In the genomic region with DNA sequence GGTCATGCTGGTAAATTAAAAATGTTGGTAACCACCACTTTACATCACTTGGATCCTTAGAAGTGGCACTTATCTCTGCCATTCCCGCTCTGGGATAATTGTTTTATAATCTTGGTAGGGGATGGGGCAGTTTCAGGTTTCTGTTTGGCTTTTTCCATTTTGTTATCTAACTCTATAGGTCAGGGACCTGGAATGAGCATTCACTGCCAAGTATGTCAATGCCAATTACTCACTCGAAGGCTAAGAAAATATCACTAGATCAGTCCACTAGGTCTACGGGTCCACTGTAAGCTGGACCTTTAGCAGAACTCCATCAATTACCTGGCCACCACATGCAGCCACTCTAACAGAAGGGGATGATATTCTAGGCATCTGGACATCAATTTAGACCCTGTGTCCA, we compare ENCODE assay signal across 22 cellular contexts. TPM values are rescaled to one million over a fixed set of nuclear protein-coding genes. Genes with fewer than 3 reads are reported as not detected.
DNase-seq lines count a peak whose midpoint lies in the region; ATAC-seq and TF ChIP-seq lines count a peak whose summit lies in the region.
"Had no signal": no experiment of that assay in that cellular context is flagged by ENCODE, and none has a peak within 500 bp of the region (broad histone marks: within the 10 kb centered on the region; RNA-seq: fewer than 3 reads in every experiment).

No MANE protein-coding gene starts in this region.

- peaks cover 28% of the 10 kb centered on the region for H3K4me1 Mint-ChIP-seq in neural crest cell

- POLR2A ChIA-PET in IMR-90 (lab: Charles Lee; ENCODE audit: unreplicated experiment), result no interaction called here

- no peak overlapping the region for H4K5ac ChIP-seq in IMR-90 (ENCODE audit: low read depth, low read length)

- no peak overlapping the region for H3K14ac ChIP-seq in IMR-90 (replicated peaks; ENCODE audit: low read depth, low read length)

- WGBS in IMR-90 (ENCODE audit: extremely low coverage in 2 of 2, insufficient read length in 1 of 2), 2 experiments, result no CpG with 5 or more reads among the region's 3 CpGs
- 58% methylated on average over 3 of the region's 3 CpGs for WGBS in hepatocyte (ENCODE audit: low lambda C conversion rate, missing lambda C conversion rate)

- peak; percentile 28 for DNase-seq in AG08396 (ENCODE audit: low spot score)
- peak; percentile 34 for DNase-seq in IMR-90
- no peak for DNase-seq in neural crest cell (ENCODE audit: low read depth, low spot score)
- DNase-seq in hepatocyte (ENCODE audit: low spot score), result no peak
- no peak for DNase-seq in NCI-H1105 (lab: John Stamatoyannopoulos, UW)
- DNase-seq: AML-193; CD4-positive, alpha-beta T cell; GF-D8; GM23248; H7; KG1; MG63; NCI-H2081; NCI-H446; NCI-H524 treated with DMSO at 0.1 percent for 48 hours; NCI-H774; PC-3; T-cell had no signal

- no peak for TF ChIP-seq RAD21 in IMR-90 (IDR thresholded peaks at IDR 0.05; ENCODE audit: low read length)

- H3K18ac ChIP-seq in IMR-90 (ENCODE audit: low read depth, low read length), result no peak overlapping the region

- H3K4me1 ChIP-seq in IMR-90 (ENCODE audit: control insufficient read depth, insufficient read depth, low read length) (peaks cover 24% of the 10 kb centered on the region), hepatocyte (ENCODE audit: insufficient read depth) (peaks cover 9% of the 10 kb centered on the region)

- H2BK15ac ChIP-seq in IMR-90 (ENCODE audit: low read depth, low read length), result no peak overlapping the region

- no peak overlapping the region for H3K27ac ChIP-seq in IMR-90 (ENCODE audit: insufficient read depth, low read length)
- H3K27ac ChIP-seq in angular gyrus (ENCODE audit: low read depth, low read length), result peak overlapping the region; percentile 14
- no peak overlapping the region for H3K27ac ChIP-seq in hepatocyte
- H3K27ac ChIP-seq: BLaER1 treated with 17β-estradiol and CSF1 and Interleukin-3, amounts not matched to agents 10 nM and 100 nM had no signal

- H3K4me3 ChIP-seq in IMR-90 (ENCODE audit: insufficient read depth, low read depth, low read length), result no peak overlapping the region
- H3K4me3 ChIP-seq in hepatocyte, result no peak overlapping the region
- H3K4me3 ChIP-seq: BLaER1 treated with 17β-estradiol and CSF1 and Interleukin-3, amounts not matched to agents 10 nM and 100 nM; GM23248; MG63 had no signal

- peaks cover 30% of the 10 kb centered on the region for H3K36me3 Mint-ChIP-seq in neural crest cell (ENCODE audit: low read depth)

- H3K36me3 ChIP-seq in IMR-90 (ENCODE audit: control insufficient read depth, insufficient read depth, low read length) (no peaks in the 10 kb centered on the region), hepatocyte (replicated peaks; ENCODE audit: insufficient read depth, low read depth) (no peaks in the 10 kb centered on the region)

- TF ChIP-seq CTCF in IMR-90 (conservative IDR thresholded peaks at IDR 0.05; ENCODE audit: low read depth, low read length) (no peak), neural crest cell (conservative IDR thresholded peaks at IDR 0.05) (no peak), hepatocyte (IDR thresholded peaks at IDR 0.05; ENCODE audit: poor library complexity) (no peak)

- no peak overlapping the region for H4K8ac ChIP-seq in IMR-90 (ENCODE audit: low read depth in 2 of 2, low read length in 2 of 2)

- H2AFZ ChIP-seq in IMR-90 (replicated peaks; ENCODE audit: low read length, poor library complexity) (no peak overlapping the region), hepatocyte (no peak overlapping the region)
- H2AFZ ChIP-seq: GM23248 had no signal

- peak overlapping the region; percentile 41 for H3K4me3 Mint-ChIP-seq in neural crest cell
- H3K4me3 Mint-ChIP-seq: CD4-positive, alpha-beta T cell; T-cell had no signal

- no peak overlapping the region for H3K4me2 ChIP-seq in IMR-90 (ENCODE audit: low read depth, low read length)
- H3K4me2 ChIP-seq in hepatocyte, result no peak overlapping the region

- H3K27me3 ChIP-seq in IMR-90 (ENCODE audit: control insufficient read depth, insufficient read depth, low read length) (no peaks in the 10 kb centered on the region), hepatocyte (no peaks in the 10 kb centered on the region)
- H3K27me3 ChIP-seq: BLaER1 treated with 17β-estradiol and CSF1 and Interleukin-3, amounts not matched to agents 10 nM and 100 nM; MG63 had no signal

- no peak overlapping the region for H2BK20ac ChIP-seq in IMR-90 (ENCODE audit: low read depth, low read length)

- no peaks in the 10 kb centered on the region; the same call in 1 of the 2 replicates for H4K20me1 ChIP-seq in IMR-90 (ENCODE audit: insufficient read depth, low read length)
- no peaks in the 10 kb centered on the region for H4K20me1 ChIP-seq in hepatocyte (ENCODE audit: insufficient read depth, poor library complexity, severe bottlenecking)

- ATAC-seq in IMR-90 (ENCODE audit: low read depth) (no peak), GM19023 (IDR thresholded peaks at IDR 0.05; ENCODE audit: unreplicated experiment) (no peak), GM21367 (IDR thresholded peaks at IDR 0.05; ENCODE audit: unreplicated experiment) (no peak)
- ATAC-seq: PC-3, T-cell had no signal

- H3K9me3 ChIP-seq in IMR-90 (ENCODE audit: control insufficient read depth, insufficient read depth, low read length) (peaks cover 3% of the 10 kb centered on the region; the same call in 1 of the 2 replicates), hepatocyte (ENCODE audit: low read depth) (peaks cover under 1% of the 10 kb centered on the region)

- no peak overlapping the region for H4K91ac ChIP-seq in IMR-90 (ENCODE audit: insufficient read depth, low read depth, low read length)

- H3K9me1 ChIP-seq in IMR-90 (ENCODE audit: insufficient read depth, low read length), result peaks cover 17% of the 10 kb centered on the region

- peaks cover 23 to 77% of the 10 kb centered on the region in 2 experiments for H3K79me1 ChIP-seq in IMR-90 (ENCODE audit: low read depth in 1 of 2, low read length in 2 of 2)

- H2BK120ac ChIP-seq in IMR-90 (ENCODE audit: low read depth, low read length), result no peak overlapping the region

- in situ Hi-C loops in IMR-90 (cut with MboI; ENCODE audit: low sequenced_read_pairs), result no loop called here

- H3K9me3 Mint-ChIP-seq in neural crest cell, result peaks cover 4% of the 10 kb centered on the region
- H3K9me3 Mint-ChIP-seq: CD4-positive, alpha-beta T cell had no signal

- H3K56ac ChIP-seq in IMR-90 (ENCODE audit: extremely low read depth, insufficient read depth, low read length), result no peak overlapping the region

- dilution Hi-C loops in IMR-90 (cut with HindIII; ENCODE audit: low sequenced_read_pairs, unreplicated experiment), result no loop called here

- H3K27me3 Mint-ChIP-seq in neural crest cell (ENCODE audit: low read depth), result no peaks in the 10 kb centered on the region
- H3K27me3 Mint-ChIP-seq: CD4-positive, alpha-beta T cell; T-cell had no signal

- intact Hi-C loops in IMR-90 (cut with micrococcal nuclease), result no loop called here

- CTCF ChIA-PET in IMR-90 (lab: Yijun Ruan, JAX), result no interaction called here

- no TSS peak for BruUV-seq in IMR-90 (replicated peaks; lab: Mats Ljungman, UMichigan)

- no peak for TF ChIP-seq POLR2A in IMR-90 (IDR thresholded peaks at IDR 0.05; ENCODE audit: low read depth, low read length)

- no peak overlapping the region for H3K27ac Mint-ChIP-seq in neural crest cell (ENCODE audit: unreplicated experiment)
- H3K27ac Mint-ChIP-seq: CD4-positive, alpha-beta T cell; T-cell had no signal

- H2BK5ac ChIP-seq in IMR-90 (ENCODE audit: low read depth, low read length, poor library complexity, severe bottlenecking), result no peak overlapping the region

- no peaks in the 10 kb centered on the region for H3K9me2 ChIP-seq in hepatocyte (replicated peaks; ENCODE audit: insufficient read depth)

- H3K9ac ChIP-seq in IMR-90 (ENCODE audit: low read depth, low read length), result no peak overlapping the region
- H3K9ac ChIP-seq: BLaER1 treated with 17β-estradiol and CSF1 and Interleukin-3, amounts not matched to agents 10 nM and 100 nM; GM23248 had no signal

- no peak overlapping the region for H3K23ac ChIP-seq in IMR-90 (ENCODE audit: low read depth, low read length)

- H3K79me2 ChIP-seq in hepatocyte, result peaks cover 55% of the 10 kb centered on the region

- H2AK9ac ChIP-seq in IMR-90 (replicated peaks; ENCODE audit: low read depth, low read length, poor library complexity), result no peak overlapping the region

- no peak overlapping the region for H2AK5ac ChIP-seq in IMR-90 (ENCODE audit: low read depth, low read length)

- no peak overlapping the region for H3K4ac ChIP-seq in IMR-90 (ENCODE audit: low read depth, low read length)

TF ChIP-seq in IMR-90, 13 proteins besides CTCF, POLR2A, EP300 and RAD21:
- TF ChIP-seq NFE2L2 (IDR thresholded peaks at IDR 0.05; ENCODE audit: low read depth, low read length), result no peak
TF ChIP-seq in IMR-90: peak in this region for 0.

RNA-seq across cellular contexts. Expression of a gene that starts 4.5 kb away (rescaled TPM):
- total RNA-seq in IMR-90 (2012; rRNA removed) (17.9 and 19.4 TPM in 2 replicates), neural crest cell (57.8 and 61.2 TPM in 2 replicates), hepatocyte (22.7 and 24.6 TPM in 2 replicates)
- polyA plus RNA-seq in IMR-90 (2012; rRNA removed) (22.7 and 24.3 TPM in 2 replicates), hepatocyte (16.7 and 19.8 TPM in 2 replicates)
- 10.6 and 14.5 TPM in 2 replicates for polyA plus RNA-seq in IMR-90 (2012; cell fraction: cytosol; rRNA removed)
- polyA plus RNA-seq in IMR-90 (2012; cell fraction: nucleus; rRNA removed; ENCODE audit: low replicate concordance), result 83.5 and 90.7 TPM in 2 replicates

Comparison
In these comparisons a context has a peak if more than half of its experiments do, and no peak if none do; other contexts are left out.
1. DNase-seq: peak in AG08396 (single experiment) and IMR-90 (single experiment); none in neural crest cell (single experiment), hepatocyte (single experiment) and NCI-H1105 (single experiment).